In the genomic region with DNA sequence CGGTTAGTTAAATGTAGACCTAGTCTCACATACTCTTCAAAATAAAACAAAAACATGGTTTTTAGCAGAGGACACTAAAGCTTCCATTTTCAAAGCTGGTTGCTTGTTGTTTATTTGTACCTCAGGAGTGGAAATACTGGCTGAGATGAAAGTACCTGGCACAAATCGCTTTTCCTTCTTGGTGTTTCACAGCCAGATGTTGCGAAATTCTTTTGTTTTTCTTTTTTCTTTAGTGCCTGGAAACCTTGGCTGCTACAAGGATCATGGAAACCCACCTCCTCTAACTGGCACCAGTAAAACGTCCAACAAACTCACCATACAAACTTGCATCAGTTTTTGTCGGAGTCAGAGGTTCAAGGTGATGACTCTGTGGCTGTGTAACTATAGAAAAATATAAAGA, we compare ENCODE assay signal across 2 cellular contexts.
A peak's percentile ranks its signal among the peaks of the same experiment; 100 is the strongest.
TF ChIP-seq lines count a peak whose summit lies in the region.

No MANE protein-coding gene starts in this region.

TF ChIP-seq in H1, 55 proteins besides CTCF, POLR2A, EP300 and RAD21:
- no peak for TF ChIP-seq BRCA1 (IDR thresholded peaks at IDR 0.05; ENCODE audit: low read depth, low read length)
- no peak for TF ChIP-seq EZH2 (IDR thresholded peaks at IDR 0.05; ENCODE audit: low read depth, low read length, severe bottlenecking)
- no peak for TF ChIP-seq ASH2L (IDR thresholded peaks at IDR 0.05; ENCODE audit: low read length)
- no peak for TF ChIP-seq CREB1 (IDR thresholded peaks at IDR 0.05)
- no peak for TF ChIP-seq SIN3A (conservative IDR thresholded peaks at IDR 0.05 in 1 of 2, IDR thresholded peaks at IDR 0.05 in 1 of 2; ENCODE audit: low read depth in 1 of 2, low read length in 2 of 2)
- TF ChIP-seq POU5F1 (IDR thresholded peaks at IDR 0.05; ENCODE audit: low read depth, low read length) = no peak
- no peak for TF ChIP-seq TBP (IDR thresholded peaks at IDR 0.05; ENCODE audit: low read depth, low read length)
- peak; percentile 95 for TF ChIP-seq CEBPB (IDR thresholded peaks at IDR 0.05; ENCODE audit: low read depth, low read length)

TF ChIP-seq in liver, 16 proteins besides CTCF, POLR2A, EP300 and RAD21:
- TF ChIP-seq, protein P1, sequence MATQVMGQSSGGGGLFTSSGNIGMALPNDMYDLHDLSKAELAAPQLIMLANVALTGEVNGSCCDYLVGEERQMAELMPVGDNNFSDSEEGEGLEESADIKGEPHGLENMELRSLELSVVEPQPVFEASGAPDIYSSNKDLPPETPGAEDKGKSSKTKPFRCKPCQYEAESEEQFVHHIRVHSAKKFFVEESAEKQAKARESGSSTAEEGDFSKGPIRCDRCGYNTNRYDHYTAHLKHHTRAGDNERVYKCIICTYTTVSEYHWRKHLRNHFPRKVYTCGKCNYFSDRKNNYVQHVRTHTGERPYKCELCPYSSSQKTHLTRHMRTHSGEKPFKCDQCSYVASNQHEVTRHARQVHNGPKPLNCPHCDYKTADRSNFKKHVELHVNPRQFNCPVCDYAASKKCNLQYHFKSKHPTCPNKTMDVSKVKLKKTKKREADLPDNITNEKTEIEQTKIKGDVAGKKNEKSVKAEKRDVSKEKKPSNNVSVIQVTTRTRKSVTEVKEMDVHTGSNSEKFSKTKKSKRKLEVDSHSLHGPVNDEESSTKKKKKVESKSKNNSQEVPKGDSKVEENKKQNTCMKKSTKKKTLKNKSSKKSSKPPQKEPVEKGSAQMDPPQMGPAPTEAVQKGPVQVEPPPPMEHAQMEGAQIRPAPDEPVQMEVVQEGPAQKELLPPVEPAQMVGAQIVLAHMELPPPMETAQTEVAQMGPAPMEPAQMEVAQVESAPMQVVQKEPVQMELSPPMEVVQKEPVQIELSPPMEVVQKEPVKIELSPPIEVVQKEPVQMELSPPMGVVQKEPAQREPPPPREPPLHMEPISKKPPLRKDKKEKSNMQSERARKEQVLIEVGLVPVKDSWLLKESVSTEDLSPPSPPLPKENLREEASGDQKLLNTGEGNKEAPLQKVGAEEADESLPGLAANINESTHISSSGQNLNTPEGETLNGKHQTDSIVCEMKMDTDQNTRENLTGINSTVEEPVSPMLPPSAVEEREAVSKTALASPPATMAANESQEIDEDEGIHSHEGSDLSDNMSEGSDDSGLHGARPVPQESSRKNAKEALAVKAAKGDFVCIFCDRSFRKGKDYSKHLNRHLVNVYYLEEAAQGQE (IDR thresholded peaks at IDR 0.05) = no peak
- TF ChIP-seq RXRA (IDR thresholded peaks at IDR 0.05) (peak in 1 of 2 donors; percentile 20), YY1 (IDR thresholded peaks at IDR 0.05) (peak; percentile 30), SP1 (IDR thresholded peaks at IDR 0.05) (no peak), JUND (IDR thresholded peaks at IDR 0.05) (no peak), FOXA1 (IDR thresholded peaks at IDR 0.05) (no peak), FOXA2 (IDR thresholded peaks at IDR 0.05) (no peak), GABPA (IDR thresholded peaks at IDR 0.05 in 1 of 2, conservative IDR thresholded peaks at IDR 0.05 in 1 of 2) (no peak), HNF4A (conservative IDR thresholded peaks at IDR 0.05) (peak in 1 of 2 donors; percentile 13)
- TF ChIP-seq, protein P2, sequence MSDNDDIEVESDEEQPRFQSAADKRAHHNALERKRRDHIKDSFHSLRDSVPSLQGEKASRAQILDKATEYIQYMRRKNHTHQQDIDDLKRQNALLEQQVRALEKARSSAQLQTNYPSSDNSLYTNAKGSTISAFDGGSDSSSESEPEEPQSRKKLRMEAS (IDR thresholded peaks at IDR 0.05) = no peak
